In genomic region chr19:3036119-3036794, GRCh38 we compare ENCODE assay signal across 7 cellular contexts. TPM values are rescaled to one million over a fixed set of nuclear protein-coding genes. Genes with fewer than 3 reads are reported as not detected.
A peak's percentile ranks its signal among the peaks of the same experiment; 100 is the strongest.
DNase-seq lines count a peak whose midpoint lies in the region; ATAC-seq, FAIRE-seq and TF ChIP-seq lines count a peak whose summit lies in the region.

No MANE protein-coding gene starts in this region.

- peak overlapping the region; percentile 38 to 76 for H3K9ac ChIP-seq in colonic mucosa (ENCODE audit: low read depth in 2 of 2, low read length in 2 of 2)

- no peak for TF ChIP-seq CTCF in colonic mucosa (IDR thresholded peaks at IDR 0.05)

- H3K27me3 ChIP-seq in colonic mucosa: no peaks in the 10 kb centered on the region

- FAIRE-seq in GM18507 (lab: Jason Lieb, UNC): no peak

- H3K36me3 ChIP-seq in colonic mucosa: no peaks in the 10 kb centered on the region

- intact Hi-C loops in activated CD4-positive, alpha-beta T cell treated with anti-CD3 and anti-CD28 coated beads, Interleukin-2, amount 10 ng/mL, durations not matched to agents 24 days and 14 days (cut with micrococcal nuclease): loop anchor here (2.0 kb wide), 1 partner anchor 143 kb away; the partner anchor contains the start of gene S1PR4
- intact Hi-C loops in colonic mucosa (cut with DNase I): no loop called here
- intact Hi-C loops in left colon (cut with DNase I, micrococcal nuclease): no loop called here

- no peaks in the 10 kb centered on the region for H3K9me3 ChIP-seq in colonic mucosa

- H3K4me1 ChIP-seq in colonic mucosa: peaks cover 5% of the 10 kb centered on the region

- H3K27ac Mint-ChIP-seq in activated CD4-positive, alpha-beta T cell treated with anti-CD3 and anti-CD28 coated beads, Interleukin-2, amount 10 ng/mL, durations not matched to agents 24 days and 14 days: peak overlapping the region; percentile 94

- ATAC-seq in HG03354 (IDR thresholded peaks at IDR 0.05; ENCODE audit: poor library complexity, severe bottlenecking, unreplicated experiment) (peak; percentile 64), left colon (peak; percentile 83)

- H3K27ac ChIP-seq in colonic mucosa: peak overlapping the region; percentile 95

- peak overlapping the region; percentile 86 for H3K4me3 Mint-ChIP-seq in activated CD4-positive, alpha-beta T cell treated with anti-CD3 and anti-CD28 coated beads, Interleukin-2, amount 10 ng/mL, durations not matched to agents 24 days and 14 days

- peak; percentile 70 for DNase-seq in GM18507 (ENCODE audit: extremely low spot score, insufficient read length, low read depth)
- DNase-seq in NCI-H510A treated with DMSO at 0.1 percent for 48 hours (lab: John Stamatoyannopoulos, UW): peak; percentile 75
- peak; percentile 95 for DNase-seq in activated CD4-positive, alpha-beta T cell treated with anti-CD3 and anti-CD28 coated beads, Interleukin-2, amount 10 ng/mL, durations not matched to agents 24 days and 14 days
- peak; percentile 94 for DNase-seq in colonic mucosa
- DNase-seq in left colon: peak; percentile 95 to 96
- peak; percentile 68 to 78 (median 70) for DNase-seq in stimulated activated CD4-positive, alpha-beta T cell treated with anti-CD3 and anti-CD28 coated beads, Interleukin-1b, Interleukin-23, amount 100 ng/mL, for 24 hours (ENCODE audit: low read depth in 4 of 4, low spot score in 1 of 4)

- H3K9me3 Mint-ChIP-seq in activated CD4-positive, alpha-beta T cell treated with anti-CD3 and anti-CD28 coated beads, Interleukin-2, amount 10 ng/mL, durations not matched to agents 24 days and 14 days: no peaks in the 10 kb centered on the region

- H3K27me3 Mint-ChIP-seq in activated CD4-positive, alpha-beta T cell treated with anti-CD3 and anti-CD28 coated beads, Interleukin-2, amount 10 ng/mL, durations not matched to agents 24 days and 14 days: peaks cover 24% of the 10 kb centered on the region

- H3K4me3 ChIP-seq in colonic mucosa: peak overlapping the region; percentile 54

- peaks cover 23% of the 10 kb centered on the region for H3K4me1 Mint-ChIP-seq in activated CD4-positive, alpha-beta T cell treated with anti-CD3 and anti-CD28 coated beads, Interleukin-2, amount 10 ng/mL, durations not matched to agents 24 days and 14 days

- no peaks in the 10 kb centered on the region for H3K36me3 Mint-ChIP-seq in activated CD4-positive, alpha-beta T cell treated with anti-CD3 and anti-CD28 coated beads, Interleukin-2, amount 10 ng/mL, durations not matched to agents 24 days and 14 days (ENCODE audit: low read depth)

RNA-seq across cellular contexts. Expression of gene TLE2, which starts 7.2 kb away (rescaled TPM):
- 1.4 and 2.3 TPM in 2 replicates for total RNA-seq in activated CD4-positive, alpha-beta T cell treated with anti-CD3 and anti-CD28 coated beads, Interleukin-2, amount 10 ng/mL, durations not matched to agents 24 days and 14 days
- 10 to 100 TPM; 42.8 to 52.4 TPM for total RNA-seq in colonic mucosa
- 10 to 100 TPM; 32.9 to 47.9 TPM for total RNA-seq in left colon

RNA-seq across cellular contexts. Expression of gene TLE5, which starts 26.0 kb away (rescaled TPM):
- total RNA-seq in activated CD4-positive, alpha-beta T cell treated with anti-CD3 and anti-CD28 coated beads, Interleukin-2, amount 10 ng/mL, durations not matched to agents 24 days and 14 days: 380 and 392 TPM in 2 replicates
- total RNA-seq in colonic mucosa (100 to 1,000 TPM; 407 to 409 TPM), left colon (100 to 1,000 TPM; 427 to 487 TPM)

RNA-seq across cellular contexts. Expression of gene GNA11, which starts 57.9 kb away (rescaled TPM):
- total RNA-seq in activated CD4-positive, alpha-beta T cell treated with anti-CD3 and anti-CD28 coated beads, Interleukin-2, amount 10 ng/mL, durations not matched to agents 24 days and 14 days: 7.4 and 10.1 TPM in 2 replicates
- total RNA-seq in colonic mucosa (100 to 1,000 TPM; 197 to 215 TPM), left colon (100 to 1,000 TPM; 215 to 248 TPM)

RNA-seq across cellular contexts. Expression of gene TLE6, which starts 58.9 kb away (rescaled TPM):
- 1.1 and 1.3 TPM in 2 replicates for total RNA-seq in activated CD4-positive, alpha-beta T cell treated with anti-CD3 and anti-CD28 coated beads, Interleukin-2, amount 10 ng/mL, durations not matched to agents 24 days and 14 days
- 1 to 10 TPM; 2.9 to 3.8 TPM for total RNA-seq in colonic mucosa
- total RNA-seq in left colon: 1 to 10 TPM; 2.2 to 2.6 TPM

Comparison
In these comparisons a context has a peak if more than half of its experiments do, and no peak if none do; other contexts are left out.
1. Peak in every context shown above with its lines: DNase-seq, ATAC-seq, H3K4me3 ChIP-seq and H3K27ac ChIP-seq.
2. RNA of gene TLE2, which starts 7.2 kb away (total RNA-seq): 42.8 to 52.4 TPM in colonic mucosa and 32.9 to 47.9 TPM in left colon; 1.4 to 2.3 TPM in activated CD4-positive, alpha-beta T cell treated with anti-CD3 and anti-CD28 coated beads, Interleukin-2, amount 10 ng/mL, durations not matched to agents 24 days and 14 days; every median in the first group is over 10 times any median in the second.
3. RNA of gene GNA11, which starts 57.9 kb away (total RNA-seq): 215 to 248 TPM in left colon and 197 to 215 TPM in colonic mucosa; 7.4 to 10.1 TPM in activated CD4-positive, alpha-beta T cell treated with anti-CD3 and anti-CD28 coated beads, Interleukin-2, amount 10 ng/mL, durations not matched to agents 24 days and 14 days; every median in the first group is over 10 times any median in the second.